Comparison of ENCODE assay signal across 8 cellular contexts in genomic region chr1:46442317-46443161, GRCh38. TPM values are rescaled to one million over a fixed set of nuclear protein-coding genes. Genes with fewer than 3 reads are reported as not detected.
DNase-seq lines count a peak whose midpoint lies in the region; ATAC-seq and TF ChIP-seq lines count a peak whose summit lies in the region.

No MANE protein-coding gene starts in this region.

- 13% methylated on average over 25 of the region's 25 CpGs for WGBS in liver

- no peak overlapping the region for H3K27ac ChIP-seq in coronary artery
- no peak overlapping the region for H3K27ac ChIP-seq in liver (ENCODE audit: low read depth in 1 of 2, low read length in 2 of 2)

- peaks cover 0 to 6% (median 3%) of the 10 kb centered on the region in 4 donors for H3K4me1 ChIP-seq in liver (ENCODE audit: control insufficient read depth in 4 of 4, insufficient read depth in 4 of 4, low read length in 3 of 4)

- peaks cover 0 to 4% (median 0%) of the 10 kb centered on the region in 4 donors for H3K27me3 ChIP-seq in liver (ENCODE audit: control insufficient read depth in 4 of 4, insufficient read depth in 4 of 4, low read length in 3 of 4)

- H3K9ac ChIP-seq in liver (ENCODE audit: low read depth in 1 of 2, low read length in 2 of 2): no peak overlapping the region

- DNase-seq in NCI-H1417 (lab: John Stamatoyannopoulos, UW) (peak; percentile 44 to 70 (median 54)), NCI-H1417 treated with DMSO at 0.1 percent for 48 hours (lab: John Stamatoyannopoulos, UW) (no peak), NCI-H226 (peak; percentile 76), coronary artery (ENCODE audit: low spot score) (no peak)
- peak; percentile 47 to 70 for DNase-seq in activated CD4-positive, alpha-beta T cell treated with anti-CD3 and anti-CD28 coated beads for 4 hours
- peak; percentile 76 for DNase-seq in stimulated activated CD4-positive, alpha-beta T cell treated with anti-CD3 and anti-CD28 coated beads, Interleukin-4, amount 100 ng/mL, for 24 hours

- peak overlapping the region; percentile 69 for H3K4me3 ChIP-seq in coronary artery
- peak overlapping the region in 1 of 3 donors; percentile 6 for H3K4me3 ChIP-seq in liver (ENCODE audit: low read depth in 1 of 3, low read length in 3 of 3)

- no peaks in the 10 kb centered on the region for H3K9me3 ChIP-seq in liver (ENCODE audit: control insufficient read depth in 4 of 4, low read length in 3 of 4)

- H3K36me3 ChIP-seq in liver (ENCODE audit: control insufficient read depth in 4 of 4, insufficient read depth in 3 of 4, low read depth in 1 of 4, low read length in 3 of 4): no peaks in the 10 kb centered on the region

- peak; percentile 34 to 61 for TF ChIP-seq RAD21 in liver (IDR thresholded peaks at IDR 0.05)

- TF ChIP-seq CTCF in coronary artery (IDR thresholded peaks at IDR 0.05) (peak; percentile 95), liver (IDR thresholded peaks at IDR 0.05; ENCODE audit: low read depth, low read length, missing input control) (peak; percentile 88)

- peak; percentile 87 for ATAC-seq in HG02973 (IDR thresholded peaks at IDR 0.05; ENCODE audit: unreplicated experiment)

TF ChIP-seq in liver, 16 proteins besides CTCF, POLR2A, EP300 and RAD21:
- no peak for TF ChIP-seq FOXA1 (IDR thresholded peaks at IDR 0.05)
- TF ChIP-seq FOXA2 (IDR thresholded peaks at IDR 0.05): no peak
- TF ChIP-seq GABPA (IDR thresholded peaks at IDR 0.05 in 1 of 2, conservative IDR thresholded peaks at IDR 0.05 in 1 of 2): no peak
- no peak for TF ChIP-seq SP1 (IDR thresholded peaks at IDR 0.05)
- no peak for TF ChIP-seq HNF4A (conservative IDR thresholded peaks at IDR 0.05)
- no peak for TF ChIP-seq EGR1 (IDR thresholded peaks at IDR 0.05; ENCODE audit: low read depth in 2 of 2)
- no peak for TF ChIP-seq RXRA (IDR thresholded peaks at IDR 0.05)
- no peak for TF ChIP-seq TAF1 (conservative IDR thresholded peaks at IDR 0.05)
- TF ChIP-seq YY1 (IDR thresholded peaks at IDR 0.05): no peak
- no peak for TF ChIP-seq HNF4G (IDR thresholded peaks at IDR 0.05)
- no peak for TF ChIP-seq ATF3 (IDR thresholded peaks at IDR 0.05)
- no peak for TF ChIP-seq MAX (IDR thresholded peaks at IDR 0.05)
- TF ChIP-seq REST (IDR thresholded peaks at IDR 0.05): no peak
- no peak for TF ChIP-seq JUND (IDR thresholded peaks at IDR 0.05)
- TF ChIP-seq NR2F2 (IDR thresholded peaks at IDR 0.05): no peak
- no peak for TF ChIP-seq ZBTB33 (IDR thresholded peaks at IDR 0.05)

RNA-seq across cellular contexts. Expression of gene DMBX1, which starts 47.1 kb away (rescaled TPM):
- total RNA-seq in liver: not detected
- not detected for polyA plus RNA-seq in liver

RNA-seq across cellular contexts. Expression of gene FAAH, which starts 48.4 kb away (rescaled TPM):
- total RNA-seq in liver: 10 to 100 TPM in 1 of 2 donors, 1 to 10 TPM in 1; 4.3 to 41.5 TPM
- 10 to 100 TPM; 17.8 to 26.5 TPM for polyA plus RNA-seq in liver

Comparison
In these comparisons a context has a peak if more than half of its experiments do, and no peak if none do; other contexts are left out.
1. DNase-seq: peak in NCI-H1417 (3 of 3), NCI-H226 (single experiment), activated CD4-positive, alpha-beta T cell treated with anti-CD3 and anti-CD28 coated beads for 4 hours (2 of 2) and stimulated activated CD4-positive, alpha-beta T cell treated with anti-CD3 and anti-CD28 coated beads, Interleukin-4, amount 100 ng/mL, for 24 hours (single experiment); none in NCI-H1417 treated with DMSO at 0.1 percent for 48 hours (single experiment) and coronary artery (single experiment).